Comparison of ENCODE assay signal across 28 cellular contexts in the genomic region with DNA sequence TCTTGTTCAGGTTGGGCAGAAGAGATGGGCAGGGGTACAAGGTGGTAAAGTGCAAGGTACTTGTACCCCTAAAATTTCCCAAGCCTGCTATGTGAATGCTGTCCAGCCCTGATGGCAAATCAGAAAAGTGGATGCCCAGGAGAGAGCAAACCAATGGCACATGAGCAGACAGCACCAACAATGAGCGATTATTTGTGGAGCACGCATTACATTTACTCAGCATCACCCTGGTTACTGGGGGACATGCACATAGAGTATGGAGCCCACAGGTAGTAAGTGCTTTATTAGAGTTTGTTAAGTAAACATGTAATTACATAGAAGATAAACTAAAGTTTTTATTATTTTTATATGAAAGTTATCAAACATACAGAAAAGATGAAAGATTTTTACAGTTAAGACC.
"Had no signal": no experiment of that assay in that cellular context is flagged by ENCODE, and none has a peak within 500 bp of the region (broad histone marks: within the 10 kb centered on the region; RNA-seq: fewer than 3 reads in every experiment).

No MANE protein-coding gene starts in this region.

- H3K27me3 ChIP-seq: body of pancreas, Peyer's patch, SJSA1 had no signal

- H3K9me3 ChIP-seq: body of pancreas, Peyer's patch, SJSA1, SK-N-SH had no signal

- H3K4me3 ChIP-seq: body of pancreas, breast epithelium, Peyer's patch, SJSA1 had no signal

- H3K4me1 ChIP-seq: body of pancreas, breast epithelium, Peyer's patch, SJSA1 had no signal

- H3K27ac ChIP-seq: body of pancreas, breast epithelium, Peyer's patch, SJSA1 had no signal

- DNase-seq: activated CD4-positive, alpha-beta T cell treated with anti-CD3 and anti-CD28 coated beads, Interleukin-2, amount 10 ng/mL, durations not matched to agents 24 days and 14 days; activated CD4-positive, alpha-beta T cell treated with anti-CD3 and anti-CD28 coated beads, Interleukin-2, amount 50 U/mL, for 4 hours; activated CD8-positive, alpha-beta T cell treated with anti-CD3 and anti-CD28 coated beads for 36 hours; activated gamma-delta T cell; activated naive CD4-positive, alpha-beta T cell treated with Interleukin-2 at 50 U/mL for 16 hours; activated naive CD8-positive, alpha-beta T cell treated with anti-CD3 and anti-CD28 coated beads, Interleukin-2, amount 10 ng/mL, durations not matched to agents 7 days and 5 days; activated T-cell treated with anti-CD3 and anti-CD28 coated beads, Interleukin-2, amount 50 U/mL, for 1 hour; body of pancreas; Kasumi-1; KG1; MM.1S; MV-4-11; NCI-H1092; NCI-H1436 treated with DMSO at 0.1 percent for 48 hours; NCI-H1694 treated with DMSO at 0.1 percent for 48 hours; NCI-H2029; NCI-H345; NCI-H510A; NCI-H526; NCI-H748 treated with DMSO at 0.1 percent for 48 hours; NK-92 treated with Interleukin-12 subunit alpha and Interleukin-12 subunit beta, amount 100 ng/mL, for 24 hours; PC-3; Peyer's patch; RPMI8226; SHP77 treated with DMSO at 0.1 percent for 48 hours; SK-N-SH had no signal

- H3K36me3 ChIP-seq: breast epithelium, Peyer's patch, SJSA1 had no signal
